In genomic region chr3:178005961-178006360, GRCh38 we compare ENCODE assay signal across 17 cellular contexts.
"Had no signal": no experiment of that assay in that cellular context is flagged by ENCODE, and none has a peak within 500 bp of the region (broad histone marks: within the 10 kb centered on the region; RNA-seq: fewer than 3 reads in every experiment).

No MANE protein-coding gene starts in this region.

- H3K9me3 ChIP-seq: esophagus muscularis mucosa, gastroesophageal sphincter, heart left ventricle, left lung, lower lobe of right lung had no signal

- H3K36me3 ChIP-seq: esophagus muscularis mucosa, gastroesophageal sphincter, heart left ventricle, left lung, lower lobe of right lung had no signal

- H3K27ac Mint-ChIP-seq: endodermal cell had no signal

- ATAC-seq: gastroesophageal sphincter, heart left ventricle, left cardiac atrium, left lung, left ventricle myocardium superior, lower lobe of right lung had no signal

- H3K4me3 ChIP-seq: coronary artery, dorsolateral prefrontal cortex, esophagus muscularis mucosa, gastroesophageal sphincter, heart left ventricle, left lung, lower lobe of right lung had no signal

- H3K4me1 ChIP-seq: esophagus muscularis mucosa, gastroesophageal sphincter, lower lobe of right lung had no signal

- H3K27me3 ChIP-seq: dorsolateral prefrontal cortex, esophagus muscularis mucosa, gastroesophageal sphincter, heart left ventricle, left lung had no signal

- H3K9me3 Mint-ChIP-seq: endodermal cell had no signal

- H3K4me3 Mint-ChIP-seq: endodermal cell had no signal

- DNase-seq: dermis blood vessel endothelial cell; dorsolateral prefrontal cortex; effector CD4-positive, alpha-beta T cell; effector memory CD4-positive, alpha-beta T cell; endodermal cell; heart left ventricle; hippocampal formation; left cardiac atrium; left lung; left ventricle myocardium superior; lower lobe of right lung; mesendoderm; midbrain had no signal

- H3K27me3 Mint-ChIP-seq: naive thymus-derived CD8-positive, alpha-beta T cell had no signal

- H3K4me1 Mint-ChIP-seq: endodermal cell had no signal

- H3K27ac ChIP-seq: coronary artery, dorsolateral prefrontal cortex, esophagus muscularis mucosa, gastroesophageal sphincter, heart left ventricle, left lung, lower lobe of right lung had no signal
